Comparison of ENCODE assay signal across 1 cellular context in genomic region chr2:134231296-134231964, GRCh38.
TF ChIP-seq lines count a peak whose summit lies in the region.

No MANE protein-coding gene starts in this region.

TF ChIP-seq in GM23338, 12 proteins besides CTCF, POLR2A, EP300 and RAD21 (continued from another document):
- TF ChIP-seq ZNF462 (CRISPR knock-in tag; IDR thresholded peaks at IDR 0.05) = no peak
- no peak for TF ChIP-seq NANOG (IDR thresholded peaks at IDR 0.05; ENCODE audit: borderline replicate concordance)
- no peak for TF ChIP-seq ZNF114 (CRISPR knock-in tag; IDR thresholded peaks at IDR 0.05)
- no peak for TF ChIP-seq POLR2AphosphoS5 (IDR thresholded peaks at IDR 0.05; ENCODE audit: low read depth)
- no peak for TF ChIP-seq ZNF331 (CRISPR knock-in tag; IDR thresholded peaks at IDR 0.05; ENCODE audit: low read depth)
- TF ChIP-seq REST (IDR thresholded peaks at IDR 0.05; ENCODE audit: unreplicated experiment) = no peak
